In the genomic region with DNA sequence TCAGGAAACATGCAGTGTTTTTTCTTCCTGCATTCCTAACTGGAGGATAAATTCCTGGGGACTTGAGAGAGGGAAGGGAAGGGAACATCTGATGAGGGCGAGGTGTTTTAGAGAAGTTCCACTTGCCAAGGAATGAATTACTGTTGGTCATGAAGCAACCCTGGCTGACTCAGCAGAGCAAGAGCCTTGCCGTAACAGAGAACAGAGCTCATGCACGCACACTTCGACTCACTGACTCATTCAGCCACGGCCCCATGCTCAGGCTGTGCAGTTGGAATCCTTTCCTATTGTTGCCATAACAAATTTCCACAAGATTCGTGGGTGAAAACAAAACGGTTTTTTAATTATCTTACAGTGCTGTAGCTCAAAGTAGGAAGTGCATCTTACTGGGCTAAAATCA, we compare ENCODE assay signal across 18 cellular contexts. TPM values are rescaled to one million over a fixed set of nuclear protein-coding genes. Genes with fewer than 3 reads are reported as not detected.
"Had no signal": no experiment of that assay in that cellular context is flagged by ENCODE, and none has a peak within 500 bp of the region (broad histone marks: within the 10 kb centered on the region; RNA-seq: fewer than 3 reads in every experiment).

No MANE protein-coding gene starts in this region.

RNA-seq across cellular contexts. Expression of a gene that starts 7.1 kb away (rescaled TPM):
- total RNA-seq: dermis microvascular lymphatic vessel endothelial cell, esophagus squamous epithelium, kidney epithelial cell, left cardiac atrium, lower leg skin, mammary epithelial cell, mucosa of gallbladder, osteocyte, right atrium auricular region, sciatic nerve, smooth muscle cell, stomach, subcutaneous adipose tissue, temporal lobe, thyroid gland, ureter, vagina had no signal

RNA-seq across cellular contexts. Expression of a gene that starts 9.1 kb away (rescaled TPM):
- total RNA-seq: dermis microvascular lymphatic vessel endothelial cell, esophagus squamous epithelium, kidney epithelial cell, left cardiac atrium, lower leg skin, mammary epithelial cell, mucosa of gallbladder, osteocyte, prostate gland, right atrium auricular region, sciatic nerve, smooth muscle cell, stomach, subcutaneous adipose tissue, temporal lobe, thyroid gland, ureter, vagina had no signal

RNA-seq across cellular contexts. Expression of a gene that starts 21.9 kb away (rescaled TPM):
- total RNA-seq: dermis microvascular lymphatic vessel endothelial cell, esophagus squamous epithelium, kidney epithelial cell, left cardiac atrium, lower leg skin, mammary epithelial cell, mucosa of gallbladder, osteocyte, prostate gland, right atrium auricular region, sciatic nerve, smooth muscle cell, temporal lobe, thyroid gland, vagina had no signal

RNA-seq across cellular contexts. Expression of a gene that starts 24.9 kb away (rescaled TPM):
- total RNA-seq: dermis microvascular lymphatic vessel endothelial cell, esophagus squamous epithelium, kidney epithelial cell, left cardiac atrium, mammary epithelial cell, mucosa of gallbladder, osteocyte, prostate gland, right atrium auricular region, sciatic nerve, smooth muscle cell, stomach, subcutaneous adipose tissue, temporal lobe, thyroid gland, ureter, vagina had no signal

RNA-seq across cellular contexts. Expression of a gene that starts 48.7 kb away (rescaled TPM):
- total RNA-seq: dermis microvascular lymphatic vessel endothelial cell, kidney epithelial cell, mammary epithelial cell, mucosa of gallbladder, osteocyte, prostate gland, smooth muscle cell had no signal
